9 cellular contexts compared by ENCODE assay signal in genomic region chr4:87092389-87093141, GRCh38.
A peak's percentile ranks its signal among the peaks of the same experiment; 100 is the strongest.
DNase-seq lines count a peak whose midpoint lies in the region; ATAC-seq and TF ChIP-seq lines count a peak whose summit lies in the region.
"Had no signal": no experiment of that assay in that cellular context is flagged by ENCODE, and none has a peak within 500 bp of the region (broad histone marks: within the 10 kb centered on the region; RNA-seq: fewer than 3 reads in every experiment).

No MANE protein-coding gene starts in this region.

- peaks cover 21% of the 10 kb centered on the region for H3K4me1 Mint-ChIP-seq in nephron

- TF ChIP-seq CTCF in nephron (IDR thresholded peaks at IDR 0.05; ENCODE audit: unreplicated experiment in 3 of 3) (no peak), GM13977 (IDR thresholded peaks at IDR 0.05; ENCODE audit: extremely low read depth, insufficient read depth, missing control alignments) (no peak)

- ATAC-seq in HG03439 (IDR thresholded peaks at IDR 0.05; ENCODE audit: unreplicated experiment) (peak; percentile 49), GM18519 (IDR thresholded peaks at IDR 0.05; ENCODE audit: low FRiP score, unreplicated experiment) (no peak)

- peak overlapping the region; percentile 46 to 74 (median 74) for H3K27ac Mint-ChIP-seq in nephron

- peak overlapping the region; percentile 99 for H3K27ac ChIP-seq in epithelial cell of prostate
- H3K27ac ChIP-seq: 22Rv1 had no signal

- no peaks in the 10 kb centered on the region for H3K27me3 Mint-ChIP-seq in nephron (ENCODE audit: low read depth)

- peak; percentile 47 for DNase-seq in DMS53 (lab: John Stamatoyannopoulos, UW)
- DNase-seq in DMS53 treated with DMSO at 0.1 percent for 48 hours (lab: John Stamatoyannopoulos, UW; ENCODE audit: unreplicated experiment): no peak
- peak; percentile 71 for DNase-seq in OCI-M1 (lab: John Stamatoyannopoulos, UW)
- peak; percentile 98 for DNase-seq in epithelial cell of prostate (ENCODE audit: low read depth, low spot score)
- DNase-seq in GM13977 (ENCODE audit: low spot score): no peak

- H3K9me3 Mint-ChIP-seq in nephron: no peaks in the 10 kb centered on the region

- no peak overlapping the region for H3K4me3 Mint-ChIP-seq in nephron

- in situ Hi-C loops in GM13977 (cut with MboI; ENCODE audit: low pct_unique_long_range_greater_than_20kb, low sequenced_read_pairs, unreplicated experiment): loop anchor here (10.0 kb wide), 1 partner anchor 168 kb away; no protein-coding TSS in a partner anchor

- H3K36me3 Mint-ChIP-seq in nephron (ENCODE audit: low read depth): peaks cover 35% of the 10 kb centered on the region

Comparison
In these comparisons a context has a peak if more than half of its experiments do, and no peak if none do; other contexts are left out.
1. DNase-seq: peak in DMS53 (single experiment), OCI-M1 (single experiment) and epithelial cell of prostate (single experiment); none in DMS53 treated with DMSO at 0.1 percent for 48 hours (single experiment) and GM13977 (single experiment).